9 cellular contexts compared by ENCODE assay signal in genomic region chr5:61277190-61277589, GRCh38. TPM values are rescaled to one million over a fixed set of nuclear protein-coding genes. Genes with fewer than 3 reads are reported as not detected.
DNase-seq lines count a peak whose midpoint lies in the region; ATAC-seq and TF ChIP-seq lines count a peak whose summit lies in the region.
"Had no signal": no experiment of that assay in that cellular context is flagged by ENCODE, and none has a peak within 500 bp of the region (broad histone marks: within the 10 kb centered on the region; RNA-seq: fewer than 3 reads in every experiment).

No MANE protein-coding gene starts in this region.

- no peak overlapping the region for H3K27ac ChIP-seq in PC-3 (ENCODE audit: low read length)
- H3K27ac ChIP-seq in esophagus muscularis mucosa (replicated peaks in 1 of 4): peak overlapping the region; percentile 36 to 63 (median 48)
- H3K27ac ChIP-seq: pancreas, SJCRH30 had no signal

- POLR2A ChIA-PET in PC-3 (lab: Charles Lee; ENCODE audit: unreplicated experiment): no interaction called here

- peak overlapping the region; percentile 73 for H3K27ac Mint-ChIP-seq in osteocyte (ENCODE audit: unreplicated experiment)

- BruUV-seq in PC-3 (replicated peaks; lab: Mats Ljungman, UMichigan): no TSS peak

- intact Hi-C loops in PC-3 (cut with micrococcal nuclease): no loop called here
- intact Hi-C loops in esophagus muscularis mucosa (cut with DNase I): loop anchor here (5.0 to 10.0 kb wide), 2 partner anchors 48 to 380 kb away; no protein-coding TSS in a partner anchor

- H2AFZ ChIP-seq in PC-3 (ENCODE audit: low read length): no peak overlapping the region

- H3K27me3 Mint-ChIP-seq in osteocyte (ENCODE audit: unreplicated experiment): no peaks in the 10 kb centered on the region

- H3K4me1 Mint-ChIP-seq in osteocyte (ENCODE audit: unreplicated experiment): peaks cover 18% of the 10 kb centered on the region

- TF ChIP-seq POLR2A in esophagus muscularis mucosa (IDR thresholded peaks at IDR 0.05; ENCODE audit: low read depth): no peak

- H3K27me3 ChIP-seq in PC-3 (ENCODE audit: low read length) (no peaks in the 10 kb centered on the region), esophagus muscularis mucosa (no peaks in the 10 kb centered on the region)
- H3K27me3 ChIP-seq: pancreas, SJCRH30 had no signal

- H4K20me1 ChIP-seq in PC-3 (ENCODE audit: low read length): no peaks in the 10 kb centered on the region

- H3K4me2 ChIP-seq in PC-3 (ENCODE audit: low read length): no peak overlapping the region

- 0 out of 2 replicates have a peak, but pooled peaks have one; percentile 37 for ATAC-seq in PC-3
- ATAC-seq in GM21786 (IDR thresholded peaks at IDR 0.05; ENCODE audit: unreplicated experiment): no peak

- H3K9me2 ChIP-seq in PC-3 (replicated peaks; ENCODE audit: low read length): no peaks in the 10 kb centered on the region

- H3K36me3 Mint-ChIP-seq in osteocyte (ENCODE audit: unreplicated experiment): no peaks in the 10 kb centered on the region

- CTCF ChIA-PET in PC-3 (lab: Charles Lee): interaction anchor here (0.6 to 0.8 kb wide), 2 partner anchors 54 to 56 kb away, joined by 3 read pairs; no protein-coding TSS in a partner anchor

- H3K9me3 Mint-ChIP-seq in osteocyte (ENCODE audit: unreplicated experiment): no peaks in the 10 kb centered on the region

- no peaks in the 10 kb centered on the region for H3K36me3 ChIP-seq in PC-3 (ENCODE audit: low read depth, low read length)
- no peaks in the 10 kb centered on the region for H3K36me3 ChIP-seq in esophagus muscularis mucosa
- H3K36me3 ChIP-seq: pancreas, SJCRH30 had no signal

- no peak overlapping the region for H3K9ac ChIP-seq in PC-3 (ENCODE audit: low read length)

- peak overlapping the region; percentile 34 for H3K4me3 Mint-ChIP-seq in osteocyte (ENCODE audit: unreplicated experiment)

- no peaks in the 10 kb centered on the region for H3K79me2 ChIP-seq in PC-3 (ENCODE audit: low read length)

- H3K4me3 ChIP-seq in PC-3 (ENCODE audit: low read length) (no peak overlapping the region), esophagus muscularis mucosa (no peak overlapping the region)
- H3K4me3 ChIP-seq: pancreas, SJCRH30 had no signal

- no peak for TF ChIP-seq EP300 in esophagus muscularis mucosa (IDR thresholded peaks at IDR 0.05)

- TF ChIP-seq CTCF in GM13976 (IDR thresholded peaks at IDR 0.05; ENCODE audit: borderline replicate concordance, control extremely low read depth, extremely low read depth, insufficient read depth, missing control alignments): peak; percentile 26
- no peak for TF ChIP-seq CTCF in PC-3 (conservative IDR thresholded peaks at IDR 0.05; ENCODE audit: low read depth, low read length)
- peak; percentile 32 to 45 (median 36) for TF ChIP-seq CTCF in esophagus muscularis mucosa (IDR thresholded peaks at IDR 0.05)
- peak; percentile 59 for TF ChIP-seq CTCF in osteocyte (IDR thresholded peaks at IDR 0.05)

- peaks cover 28% of the 10 kb centered on the region for H3K4me1 ChIP-seq in PC-3 (ENCODE audit: insufficient read depth, low read length)
- peaks cover 10 to 49% (median 43%) of the 10 kb centered on the region in 4 donors for H3K4me1 ChIP-seq in esophagus muscularis mucosa

- 27% methylated on average over 2 of the region's 2 CpGs for WGBS in esophagus muscularis mucosa

- no peaks in the 10 kb centered on the region for H3F3A ChIP-seq in PC-3 (ENCODE audit: low read length, unreplicated experiment)

- H3K9me3 ChIP-seq in PC-3 (ENCODE audit: low read length): no peaks in the 10 kb centered on the region
- no peaks in the 10 kb centered on the region for H3K9me3 ChIP-seq in esophagus muscularis mucosa
- H3K9me3 ChIP-seq: pancreas, SJCRH30 had no signal

- peak; percentile 40 for DNase-seq in GM13976 (ENCODE audit: low spot score)
- no peak for DNase-seq in PC-3
- no peak for DNase-seq in esophagus muscularis mucosa (ENCODE audit: extremely low spot score)
- no peak for DNase-seq in osteocyte (ENCODE audit: extremely low spot score, unreplicated experiment)
- no peak for DNase-seq in NCI-H1092 treated with DMSO at 0.1 percent for 48 hours (lab: John Stamatoyannopoulos, UW)
- no peak for DNase-seq in DMS79 (lab: John Stamatoyannopoulos, UW)
- DNase-seq: pancreas had no signal

- in situ Hi-C loops in GM13976 (cut with MboI; ENCODE audit: low sequenced_read_pairs, unreplicated experiment): no loop called here

RNA-seq across cellular contexts. Expression of gene ZSWIM6, which starts 54.9 kb away (rescaled TPM):
- total RNA-seq in PC-3 (2014; rRNA removed) (3.4 and 4.3 TPM in 2 replicates), esophagus muscularis mucosa (10 to 100 TPM; 10.2 to 16.4 (median 12.5) TPM), osteocyte (20.6 and 20.7 TPM in 2 replicates)
